31 cellular contexts compared by ENCODE assay signal in the genomic region with DNA sequence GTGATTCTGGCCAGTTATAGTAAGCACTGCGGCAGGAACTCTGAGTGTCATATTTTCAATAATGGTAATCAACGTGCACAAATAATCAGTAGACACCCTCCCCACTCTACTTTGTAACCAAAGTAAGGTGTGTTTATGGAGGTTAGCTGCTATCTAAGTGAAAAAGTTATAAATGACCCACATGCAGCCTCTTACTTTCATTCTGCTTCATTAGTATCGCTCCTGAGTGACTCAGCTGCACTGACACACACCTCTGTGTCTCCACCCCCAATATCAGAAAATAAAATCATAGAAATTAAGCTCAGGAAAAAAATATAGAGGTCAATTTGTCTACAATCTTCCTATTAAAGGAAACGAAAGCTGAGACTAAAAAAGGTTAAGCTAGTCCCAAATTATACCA.
"Had no signal": no experiment of that assay in that cellular context is flagged by ENCODE, and none has a peak within 500 bp of the region (broad histone marks: within the 10 kb centered on the region; RNA-seq: fewer than 3 reads in every experiment).

No MANE protein-coding gene starts in this region.

- H3K4me3 Mint-ChIP-seq: activated CD4-positive, alpha-beta memory T cell treated with anti-CD3 and anti-CD28 coated beads, Interleukin-2, amount 10 ng/mL, durations not matched to agents 7 days and 5 days; activated CD8-positive, alpha-beta memory T cell treated with anti-CD3 and anti-CD28 coated beads, Interleukin-2, amount 10 ng/mL, durations not matched to agents 7 days and 5 days; T-helper 1 cell treated with Interleukin-12 subunit alpha and Interleukin-12 subunit beta and Interleukin-4 antibody, amounts not matched to agents 30 μg/mL and 1 μg/mL, for 36 hours; T-helper 2 cell treated with Interferon-gamma antibody and Interleukin-4, amounts not matched to agents 5 μg/mL and 100 μg/mL, for 36 hours; WTC11 had no signal

- H3K27ac ChIP-seq: adrenal gland, KMS-11, SJSA1 had no signal

- H3K36me3 Mint-ChIP-seq: activated naive CD4-positive, alpha-beta T cell treated with anti-CD3 and anti-CD28 coated beads, Interleukin-2, amount 50 U/mL, for 72 hours had no signal

- H3K9me3 Mint-ChIP-seq: activated CD4-positive, alpha-beta memory T cell treated with anti-CD3 and anti-CD28 coated beads, Interleukin-2, amount 10 ng/mL, durations not matched to agents 7 days and 5 days; activated naive CD4-positive, alpha-beta T cell treated with anti-CD3 and anti-CD28 coated beads, Interleukin-2, amount 50 U/mL, for 72 hours; T-helper 1 cell treated with Interleukin-12 subunit alpha and Interleukin-12 subunit beta and Interleukin-4 antibody, amounts not matched to agents 30 μg/mL and 1 μg/mL, for 36 hours; T-helper 2 cell treated with Interferon-gamma antibody and Interleukin-4, amounts not matched to agents 5 μg/mL and 100 μg/mL, for 36 hours; WTC11 had no signal

- H3K9me3 ChIP-seq: adrenal gland, body of pancreas, SJSA1, SK-N-SH had no signal

- H3K4me3 ChIP-seq: adrenal gland, body of pancreas, SJSA1 had no signal

- H3K27me3 Mint-ChIP-seq: activated CD4-positive, alpha-beta memory T cell treated with anti-CD3 and anti-CD28 coated beads, Interleukin-2, amount 10 ng/mL, durations not matched to agents 7 days and 5 days; activated CD8-positive, alpha-beta memory T cell treated with anti-CD3 and anti-CD28 coated beads, Interleukin-2, amount 10 ng/mL, durations not matched to agents 7 days and 5 days had no signal

- H3K4me1 ChIP-seq: SJSA1 had no signal

- H3K27me3 ChIP-seq: adrenal gland, body of pancreas, SJSA1 had no signal

- H3K4me1 Mint-ChIP-seq: WTC11 had no signal

- FAIRE-seq: astrocyte, TTC549 had no signal

- H3K27ac Mint-ChIP-seq: activated CD4-positive, alpha-beta memory T cell treated with anti-CD3 and anti-CD28 coated beads, Interleukin-2, amount 10 ng/mL, durations not matched to agents 7 days and 5 days; activated CD8-positive, alpha-beta memory T cell treated with anti-CD3 and anti-CD28 coated beads, Interleukin-2, amount 10 ng/mL, durations not matched to agents 7 days and 5 days; T-helper 1 cell treated with Interleukin-12 subunit alpha and Interleukin-12 subunit beta and Interleukin-4 antibody, amounts not matched to agents 30 μg/mL and 1 μg/mL, for 36 hours; T-helper 2 cell treated with Interferon-gamma antibody and Interleukin-4, amounts not matched to agents 5 μg/mL and 100 μg/mL, for 36 hours; WTC11 had no signal

- DNase-seq: activated CD4-positive, alpha-beta memory T cell treated with anti-CD3 and anti-CD28 coated beads, Interleukin-2, amount 10 ng/mL, durations not matched to agents 7 days and 5 days; activated CD4-positive, alpha-beta T cell treated with anti-CD3 and anti-CD28 coated beads for 1 hour; activated CD4-positive, alpha-beta T cell treated with anti-CD3 and anti-CD28 coated beads for 48 hours; activated CD8-positive, alpha-beta memory T cell treated with anti-CD3 and anti-CD28 coated beads for 24 hours; activated CD8-positive, alpha-beta memory T cell treated with anti-CD3 and anti-CD28 coated beads, Interleukin-2, amount 10 ng/mL, durations not matched to agents 7 days and 5 days; activated CD8-positive, alpha-beta memory T cell treated with anti-CD3 and anti-CD28 coated beads, Interleukin-2, amount 50 U/mL, for 48 hours; activated effector memory CD4-positive, alpha-beta T cell treated with anti-CD3 and anti-CD28 coated beads, Interleukin-2, amount 50 U/mL, for 16 hours; activated naive CD4-positive, alpha-beta T cell; activated T-cell treated with anti-CD3 and anti-CD28 coated beads, Interleukin-2, amount 50 U/mL, for 48 hours; body of pancreas; central memory CD4-positive, alpha-beta T cell; MM.1S; MV-4-11; NCI-H1092; NCI-H1436 treated with DMSO at 0.1 percent for 48 hours; NCI-H1694 treated with DMSO at 0.1 percent for 48 hours; NCI-H2029; NCI-H345; NCI-H524 treated with DMSO at 0.1 percent for 48 hours; SHP77 treated with DMSO at 0.1 percent for 48 hours; SK-N-SH had no signal

- ATAC-seq: activated CD8-positive, alpha-beta memory T cell treated with anti-CD3 and anti-CD28 coated beads, Interleukin-2, amount 10 ng/mL, durations not matched to agents 7 days and 5 days; body of pancreas; Panc1; WTC11 had no signal
